In the genomic region with DNA sequence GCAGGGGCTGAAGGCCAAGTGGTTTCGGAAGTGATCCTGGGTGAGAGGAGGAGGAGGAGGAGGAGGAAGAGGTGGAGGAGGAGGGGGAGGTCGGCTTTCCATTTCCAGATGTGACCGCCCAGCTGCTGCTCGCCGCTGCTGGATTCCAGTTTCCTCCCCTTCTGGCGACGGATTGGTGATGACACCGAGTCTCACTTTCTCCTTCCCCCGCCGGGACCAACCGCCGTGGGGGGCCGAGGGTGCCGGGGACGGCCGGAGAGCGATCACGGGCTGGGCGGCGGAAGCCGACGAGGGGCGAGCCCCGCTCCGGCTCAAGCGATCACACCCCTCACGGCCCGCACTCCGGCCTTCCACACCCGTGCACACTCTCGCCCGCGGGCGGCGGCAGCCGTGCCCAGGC, we compare ENCODE assay signal across 8 cellular contexts. TPM values are rescaled to one million over a fixed set of nuclear protein-coding genes. Genes with fewer than 3 reads are reported as not detected.
DNase-seq lines count a peak whose midpoint lies in the region; ATAC-seq and TF ChIP-seq lines count a peak whose summit lies in the region.
"Not testable (repeated sequence)": the region's sequence is repeated elsewhere in the genome, so short reads cannot be mapped to it uniquely, and the experiment has no call there.

No MANE protein-coding gene starts in this region.

- in situ Hi-C loops in HAP-1 (cut with MboI; ENCODE audit: low sequenced_read_pairs); Panc1 (cut with HindIII; ENCODE audit: low pct_unique_long_range_greater_than_20kb, low sequenced_read_pairs): not testable (repeated sequence)

- H3K27ac ChIP-seq in Panc1 (ENCODE audit: low read length): not testable (repeated sequence)

- not testable (repeated sequence) for TF ChIP-seq CTCF in Panc1 (IDR thresholded peaks at IDR 0.05); cardiac fibroblast (IDR thresholded peaks at IDR 0.05; ENCODE audit: low read depth, low read length)

- H3K9me3 ChIP-seq in HAP-1; Panc1 (ENCODE audit: control insufficient read depth, insufficient read depth, low read depth, low read length): not testable (repeated sequence)

- POLR2A ChIA-PET in Panc1 (lab: Charles Lee): not testable (repeated sequence)

- H3K27me3 ChIP-seq in HAP-1 (ENCODE audit: low read depth); Panc1 (ENCODE audit: control insufficient read depth, insufficient read depth, low read length): not testable (repeated sequence)

- peak overlapping the region; percentile 47 for H3K4me3 ChIP-seq in HAP-1
- H3K4me3 ChIP-seq in Panc1 (ENCODE audit: low read depth in 2 of 2, low read length in 2 of 2): peak overlapping the region; percentile 48 to 56
- H3K4me3 ChIP-seq in cardiac fibroblast (replicated peaks in 1 of 2; ENCODE audit: low read depth in 2 of 2, low read length in 2 of 2): peak overlapping the region; percentile 39 to 58

- H3K36me3 ChIP-seq in HAP-1 (replicated peaks); Panc1 (ENCODE audit: control insufficient read depth, insufficient read depth, low read length): not testable (repeated sequence)

- CTCF ChIA-PET in Panc1 (lab: Charles Lee): not testable (repeated sequence)

- intact Hi-C loops in Panc1 (cut with micrococcal nuclease; ENCODE audit: unreplicated experiment); Right ventricle myocardium superior (cut with DNase I): not testable (repeated sequence)

- not testable (repeated sequence) for BruUV-seq in Panc1 (replicated peaks; lab: Mats Ljungman, UMichigan)

- not testable (repeated sequence) for H3K4me1 ChIP-seq in HAP-1; Panc1 (ENCODE audit: control insufficient read depth, insufficient read depth, low read length)

- ATAC-seq in Panc1; Right ventricle myocardium superior (ENCODE audit: poor library complexity): not testable (repeated sequence)

- DNase-seq in AG20443 (ENCODE audit: low spot score): peak; percentile 29
- peak; percentile 2 to 58 for DNase-seq in HAP-1 (ENCODE audit: low spot score in 2 of 2)
- not testable (repeated sequence) for DNase-seq in Panc1 (ENCODE audit: low read depth, low spot score)
- DNase-seq in activated CD8-positive, alpha-beta memory T cell treated with anti-CD3 and anti-CD28 coated beads for 24 hours: peak; percentile 85
- peak; percentile 7 to 37 for DNase-seq in cardiac fibroblast (ENCODE audit: low read depth in 2 of 2)
- DNase-seq in Right ventricle myocardium superior: peak; percentile 64
- peak; percentile 39 for DNase-seq in myocyte (ENCODE audit: low read depth)
- DNase-seq in stimulated activated CD4-positive, alpha-beta T cell treated with anti-CD3 and anti-CD28 coated beads, Interleukin-4, amount 100 ng/mL, for 24 hours: peak; percentile 50

RNA-seq across cellular contexts. Expression of a gene that starts 26.1 kb away (rescaled TPM):
- not detected for total RNA-seq in Panc1 (2021; ENCODE audit: unreplicated experiment)
- 2.8 TPM for polyA plus RNA-seq in Panc1 (2012; ENCODE audit: insufficient read length)
- not detected for total RNA-seq in Right ventricle myocardium superior
- not detected in 2 replicates for total RNA-seq in myocyte
- polyA plus RNA-seq in myocyte (2012): not detected
